In the genomic region with DNA sequence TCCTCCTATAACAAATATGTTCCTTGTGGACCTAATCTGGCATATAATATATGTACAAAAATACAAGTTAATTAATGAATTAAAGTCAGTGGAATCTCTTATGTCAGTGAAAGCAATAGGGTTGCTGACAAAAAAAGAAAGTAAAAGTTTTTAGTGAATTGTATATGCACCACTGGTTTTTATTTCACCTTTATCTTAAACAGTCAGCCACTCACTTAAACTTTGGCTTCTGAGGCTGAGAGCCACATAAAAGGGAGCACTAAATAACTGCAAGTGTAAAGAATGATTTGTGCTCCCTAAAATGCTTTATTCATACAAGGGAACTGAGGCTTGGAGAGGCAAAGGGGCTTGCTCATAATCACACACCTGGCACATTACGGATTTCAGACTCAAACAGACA, we compare ENCODE assay signal across 17 cellular contexts. TPM values are rescaled to one million over a fixed set of nuclear protein-coding genes. Genes with fewer than 3 reads are reported as not detected.
DNase-seq lines count a peak whose midpoint lies in the region; ATAC-seq and TF ChIP-seq lines count a peak whose summit lies in the region.
"Had no signal": no experiment of that assay in that cellular context is flagged by ENCODE, and none has a peak within 500 bp of the region (broad histone marks: within the 10 kb centered on the region; RNA-seq: fewer than 3 reads in every experiment).

No MANE protein-coding gene starts in this region.

- no peaks in the 10 kb centered on the region for H3K27me3 ChIP-seq in DOHH2 (ENCODE audit: control insufficient read depth, low read length)
- H3K27me3 ChIP-seq: SJCRH30 had no signal

- H3K36me3 ChIP-seq in DOHH2 (ENCODE audit: control insufficient read depth, low read length) (peaks cover 17% of the 10 kb centered on the region), OCI-LY7 (ENCODE audit: insufficient read depth, low read length) (no peaks in the 10 kb centered on the region)
- H3K36me3 ChIP-seq: SJCRH30 had no signal

- H3K4me1 ChIP-seq in DOHH2 (ENCODE audit: control insufficient read depth, low read length), result peaks cover 47% of the 10 kb centered on the region
- H3K4me1 ChIP-seq in OCI-LY7 (ENCODE audit: insufficient read depth, low read length, poor library complexity, severe bottlenecking), result peaks cover 71% of the 10 kb centered on the region
- H3K4me1 ChIP-seq: SJCRH30 had no signal

- ATAC-seq in HG03025 (IDR thresholded peaks at IDR 0.05; ENCODE audit: low FRiP score, unreplicated experiment) (no peak), HG03354 (IDR thresholded peaks at IDR 0.05; ENCODE audit: poor library complexity, severe bottlenecking, unreplicated experiment) (no peak)
- ATAC-seq: HCT116 had no signal

- H3K4me2 ChIP-seq in DOHH2 (ENCODE audit: low read length), result peak overlapping the region; percentile 69
- peak overlapping the region; percentile 82 for H3K4me2 ChIP-seq in OCI-LY7 (ENCODE audit: low read length)

- TF ChIP-seq CTCF in DOHH2 (IDR thresholded peaks at IDR 0.05; ENCODE audit: low read depth, low read length, poor library complexity, severe bottlenecking), result no peak
- no peak for TF ChIP-seq CTCF in GM20000 (IDR thresholded peaks at IDR 0.05; ENCODE audit: extremely low read depth, missing control alignments)
- no peak for TF ChIP-seq CTCF in OCI-LY7 (conservative IDR thresholded peaks at IDR 0.05; ENCODE audit: low read length)

- H3K9me3 ChIP-seq in DOHH2 (ENCODE audit: control insufficient read depth, insufficient read depth, low read length), result no peaks in the 10 kb centered on the region
- peaks cover 1% of the 10 kb centered on the region; the same call in 1 of the 2 replicates for H3K9me3 ChIP-seq in OCI-LY7 (ENCODE audit: low read length)
- H3K9me3 ChIP-seq: SJCRH30 had no signal

- peak overlapping the region; percentile 34; the same call in 1 of the 2 replicates for H2AFZ ChIP-seq in OCI-LY7 (ENCODE audit: low read length)

- no TSS peak for BruUV-seq in OCI-LY7 (replicated peaks; lab: Mats Ljungman, UMichigan)

- CTCF ChIA-PET in OCI-LY7 (lab: Charles Lee; ENCODE audit: unreplicated experiment), result interaction anchor here (0.6 to 0.7 kb wide), 2 partner anchors 9 to 13 kb away, joined by 3 read pairs; no protein-coding TSS in a partner anchor

- H3K9me2 ChIP-seq in DOHH2 (replicated peaks; ENCODE audit: control insufficient read depth, low read length), result no peaks in the 10 kb centered on the region
- H3K9me2 ChIP-seq in OCI-LY7 (ENCODE audit: insufficient read depth, low read length), result no peaks in the 10 kb centered on the region

- POLR2A ChIA-PET in OCI-LY7 (lab: Charles Lee), result interaction anchor here (0.5 to 8.1 kb wide), 8 partner anchors 10 to 1572 kb away, joined by 3 to 59 read pairs (median 3); no protein-coding TSS in a partner anchor

- DNase-seq in GM20000 (ENCODE audit: low spot score), result peak; percentile 20
- DNase-seq in OCI-LY7 (ENCODE audit: low spot score), result peak; percentile 39
- no peak for DNase-seq in stimulated activated CD8-positive, alpha-beta memory T cell treated with anti-CD3 and anti-CD28 coated beads, Interleukin-4, amount 100 ng/mL, for 48 hours
- DNase-seq in hepatic stellate cell (ENCODE audit: low spot score), result no peak
- DNase-seq: ACHN; CD8-positive, alpha-beta memory T cell; KBM-7; NCI-H1417; NCI-H2029; NCI-H510A; SJCRH30 had no signal

- intact Hi-C loops in OCI-LY7 (cut with micrococcal nuclease; ENCODE audit: unreplicated experiment), result loop anchor here (2.0 to 5.0 kb wide), 2 partner anchors 84 to 323 kb away; a partner anchor contains a TSS

- H3K79me2 ChIP-seq in DOHH2 (ENCODE audit: control insufficient read depth, low read length) (no peaks in the 10 kb centered on the region), OCI-LY7 (ENCODE audit: insufficient read depth, low read depth, low read length) (no peaks in the 10 kb centered on the region)

- H4K20me1 ChIP-seq in DOHH2 (ENCODE audit: control insufficient read depth, insufficient read depth, low read depth, low read length) (no peaks in the 10 kb centered on the region), OCI-LY7 (ENCODE audit: insufficient read depth, low read length) (no peaks in the 10 kb centered on the region)

- peaks cover 16% of the 10 kb centered on the region for H3F3A ChIP-seq in DOHH2 (ENCODE audit: control insufficient read depth, insufficient read depth)

- H3K27ac ChIP-seq in DOHH2 (ENCODE audit: low read depth, low read length) (peak overlapping the region; percentile 89), OCI-LY7 (ENCODE audit: low read depth, low read length, poor library complexity, severe bottlenecking) (peak overlapping the region; percentile 97), skin epidermis (peak overlapping the region in 12 of 21 experiments; percentile 18 to 77 (median 72))
- H3K27ac ChIP-seq: RWPE1, SJCRH30 had no signal

- H3K4me3 ChIP-seq in DOHH2 (ENCODE audit: low read length) (peak overlapping the region; percentile 58), OCI-LY7 (ENCODE audit: low read depth, low read length, poor library complexity, severe bottlenecking) (peak overlapping the region; percentile 64), skin epidermis (no peak overlapping the region)
- H3K4me3 ChIP-seq: SJCRH30 had no signal

RNA-seq across cellular contexts. Expression of a gene that starts 9.9 kb away (rescaled TPM):
- total RNA-seq in OCI-LY7 (2014; rRNA removed; shearing (Covaris generic)), result 0.13 TPM in 2 replicates
- total RNA-seq in OCI-LY7 (2022), result 0.63 and 1.1 TPM in 2 replicates

Comparison
In these comparisons a context has a peak if more than half of its experiments do, and no peak if none do; other contexts are left out.
1. H3K4me3 ChIP-seq: peak in DOHH2 (single experiment) and OCI-LY7 (single experiment); none in skin epidermis (0 of 7).
2. DNase-seq: peak in GM20000 (single experiment) and OCI-LY7 (single experiment); none in stimulated activated CD8-positive, alpha-beta memory T cell treated with anti-CD3 and anti-CD28 coated beads, Interleukin-4, amount 100 ng/mL, for 48 hours (single experiment) and hepatic stellate cell (single experiment).
3. Peak in every context shown above with its lines, with median percentiles within 50 percentile points of each other: H3K27ac ChIP-seq.